In genomic region chr19:16024266-16025107, GRCh38 we compare ENCODE assay signal across 27 cellular contexts.
"Had no signal": no experiment of that assay in that cellular context is flagged by ENCODE, and none has a peak within 500 bp of the region (broad histone marks: within the 10 kb centered on the region; RNA-seq: fewer than 3 reads in every experiment).

No MANE protein-coding gene starts in this region.

- H3K4me3 ChIP-seq: cardiac muscle cell, Peyer's patch, SJSA1 had no signal

- H3K4me1 ChIP-seq: Peyer's patch, SJSA1 had no signal

- H3K4me1 Mint-ChIP-seq: activated B cell treated with CpG ODN at 0.5 μM for 24 hours, T-cell had no signal

- FAIRE-seq: TTC549 had no signal

- H3K36me3 ChIP-seq: brain microvascular endothelial cell, cardiac muscle cell, Peyer's patch, SJSA1 had no signal

- H3K9me3 ChIP-seq: Peyer's patch, SJSA1 had no signal

- H3K27ac Mint-ChIP-seq: activated B cell treated with CpG ODN at 0.5 μM for 24 hours; activated CD4-positive, alpha-beta T cell treated with anti-CD3 and anti-CD28 coated beads for 36 hours; activated CD8-positive, alpha-beta T cell treated with anti-CD3 and anti-CD28 coated beads for 36 hours; activated naive CD8-positive, alpha-beta T cell treated with anti-CD3 and anti-CD28 coated beads, Interleukin-2, amount 50 U/mL, for 24 hours; T-cell had no signal

- ATAC-seq: activated CD4-positive, alpha-beta T cell treated with anti-CD3 and anti-CD28 coated beads for 36 hours; activated CD8-positive, alpha-beta T cell treated with anti-CD3 and anti-CD28 coated beads for 36 hours; activated naive CD4-positive, alpha-beta T cell treated with anti-CD3 and anti-CD28 coated beads, Interleukin-2, amount 50 U/mL, for 72 hours; activated naive CD8-positive, alpha-beta T cell treated with anti-CD3 and anti-CD28 coated beads, Interleukin-2, amount 50 U/mL, for 24 hours; activated T-cell treated with anti-CD3 and anti-CD28 coated beads, Interleukin-2, amount 50 U/mL, for 4 hours; T-cell had no signal

- H3K9me3 Mint-ChIP-seq: activated B cell treated with CpG ODN at 0.5 μM for 24 hours; activated CD8-positive, alpha-beta T cell treated with anti-CD3 and anti-CD28 coated beads for 36 hours; activated naive CD4-positive, alpha-beta T cell treated with anti-CD3 and anti-CD28 coated beads, Interleukin-2, amount 50 U/mL, for 72 hours; activated naive CD8-positive, alpha-beta T cell treated with anti-CD3 and anti-CD28 coated beads, Interleukin-2, amount 50 U/mL, for 24 hours; activated T-cell treated with anti-CD3 and anti-CD28 coated beads, Interleukin-2, amount 50 U/mL, for 4 hours; T-cell had no signal

- H3K27ac ChIP-seq: brain microvascular endothelial cell, cardiac muscle cell, Peyer's patch, RWPE1, SJSA1 had no signal

- H3K27me3 ChIP-seq: brain microvascular endothelial cell, cardiac muscle cell, Peyer's patch, SJSA1 had no signal

- H3K36me3 Mint-ChIP-seq: activated naive CD4-positive, alpha-beta T cell treated with anti-CD3 and anti-CD28 coated beads, Interleukin-2, amount 50 U/mL, for 72 hours; T-cell had no signal

- H3K27me3 Mint-ChIP-seq: activated B cell treated with CpG ODN at 0.5 μM for 24 hours; activated CD4-positive, alpha-beta T cell treated with anti-CD3 and anti-CD28 coated beads for 36 hours; activated CD8-positive, alpha-beta T cell treated with anti-CD3 and anti-CD28 coated beads for 36 hours; activated naive CD8-positive, alpha-beta T cell treated with anti-CD3 and anti-CD28 coated beads, Interleukin-2, amount 50 U/mL, for 24 hours had no signal

- DNase-seq: activated B cell treated with CpG ODN at 0.5 μM for 24 hours; activated CD4-positive, alpha-beta T cell treated with anti-CD3 and anti-CD28 coated beads for 36 hours; activated CD8-positive, alpha-beta memory T cell treated with anti-CD3 and anti-CD28 coated beads, Interleukin-2, amount 50 U/mL, for 48 hours; activated CD8-positive, alpha-beta T cell treated with anti-CD3 and anti-CD28 coated beads for 36 hours; activated naive CD4-positive, alpha-beta T cell treated with Interleukin-2 at 50 U/mL for 16 hours; activated naive CD8-positive, alpha-beta T cell treated with anti-CD3 and anti-CD28 coated beads, Interleukin-2, amount 50 U/mL, for 24 hours; activated T-cell treated with anti-CD3 and anti-CD28 coated beads, Interleukin-2, amount 50 U/mL, for 4 hours; amniotic stem cell; brain microvascular endothelial cell; cerebellar nuclear complex; KG1; NCI-H1048; NCI-H146; NCI-H187 treated with DMSO at 0.1 percent for 48 hours; NCI-H2081 treated with DMSO at 0.1 percent for 48 hours; NCI-H446; NCI-H524; Right ventricle myocardium superior; T-helper 2 cell; T1000 had no signal

- H3K4me3 Mint-ChIP-seq: activated B cell treated with CpG ODN at 0.5 μM for 24 hours; activated CD4-positive, alpha-beta T cell treated with anti-CD3 and anti-CD28 coated beads for 36 hours; activated CD8-positive, alpha-beta T cell treated with anti-CD3 and anti-CD28 coated beads for 36 hours; activated naive CD8-positive, alpha-beta T cell treated with anti-CD3 and anti-CD28 coated beads, Interleukin-2, amount 50 U/mL, for 24 hours; activated T-cell treated with anti-CD3 and anti-CD28 coated beads, Interleukin-2, amount 50 U/mL, for 4 hours; T-cell had no signal
